8 cellular contexts compared by ENCODE assay signal in genomic region chr18:63823516-63824219, GRCh38. TPM values are rescaled to one million over a fixed set of nuclear protein-coding genes. Genes with fewer than 3 reads are reported as not detected.
DNase-seq lines count a peak whose midpoint lies in the region; ATAC-seq and TF ChIP-seq lines count a peak whose summit lies in the region.
"Had no signal": no experiment of that assay in that cellular context is flagged by ENCODE, and none has a peak within 500 bp of the region (broad histone marks: within the 10 kb centered on the region; RNA-seq: fewer than 3 reads in every experiment).

No MANE protein-coding gene starts in this region.

- H3F3A ChIP-seq in PC-9 (ENCODE audit: insufficient read depth, low read depth) = no peaks in the 10 kb centered on the region
- H3F3A ChIP-seq in smooth muscle cell (ENCODE audit: low read depth) = peaks cover 11% of the 10 kb centered on the region

- H3K4me3 ChIP-seq in PC-9 (no peak overlapping the region), smooth muscle cell (no peak overlapping the region)
- H3K4me3 ChIP-seq: SK-N-MC had no signal

- no peak overlapping the region for H3K9ac ChIP-seq in smooth muscle cell (ENCODE audit: low read depth)

- no TSS peak for BruUV-seq in PC-9 (replicated peaks; lab: Mats Ljungman, UMichigan)

- H3K4me2 ChIP-seq in PC-9 = no peak overlapping the region
- H3K4me2 ChIP-seq in smooth muscle cell = peak overlapping the region; percentile 37

- H4K20me1 ChIP-seq in PC-9 (ENCODE audit: insufficient read depth) = no peaks in the 10 kb centered on the region
- H4K20me1 ChIP-seq in smooth muscle cell (ENCODE audit: low read depth) = no peaks in the 10 kb centered on the region

- no peak for ATAC-seq in HG03280 (IDR thresholded peaks at IDR 0.05; ENCODE audit: unreplicated experiment)
- no peak for ATAC-seq in HG03565 (IDR thresholded peaks at IDR 0.05; ENCODE audit: unreplicated experiment)

- TF ChIP-seq CTCF in GM13977 (IDR thresholded peaks at IDR 0.05; ENCODE audit: extremely low read depth, insufficient read depth, missing control alignments) = peak; percentile 51
- TF ChIP-seq CTCF in PC-9 (conservative IDR thresholded peaks at IDR 0.05) = 0 out of 2 replicates have a peak, but pooled peaks have one; percentile 41
- TF ChIP-seq CTCF in smooth muscle cell (IDR thresholded peaks at IDR 0.05; ENCODE audit: borderline replicate concordance, insufficient read depth, poor library complexity, severe bottlenecking) = peak; percentile 55

- H2AFZ ChIP-seq in PC-9 = no peak overlapping the region
- H2AFZ ChIP-seq in smooth muscle cell (ENCODE audit: low read depth) = peak overlapping the region; percentile 15

- H3K79me2 ChIP-seq in PC-9 (ENCODE audit: low read depth) (no peaks in the 10 kb centered on the region), smooth muscle cell (ENCODE audit: low read depth) (no peaks in the 10 kb centered on the region)

- DNase-seq in GM13977 (ENCODE audit: low spot score) = no peak
- DNase-seq in PC-9 = no peak
- DNase-seq in fibroblast of gingiva (ENCODE audit: low read depth) = peak; percentile 25
- no peak for DNase-seq in smooth muscle cell (lab: John Stamatoyannopoulos, UW; ENCODE audit: unreplicated experiment)
- no peak for DNase-seq in hepatic stellate cell (ENCODE audit: low spot score)

- no peaks in the 10 kb centered on the region; the same call in 1 of the 2 replicates for H3K9me2 ChIP-seq in PC-9 (ENCODE audit: insufficient read depth)

- intact Hi-C loops in PC-9 (cut with micrococcal nuclease; ENCODE audit: unreplicated experiment) = no loop called here

- in situ Hi-C loops in GM13977 (cut with MboI; ENCODE audit: low pct_unique_long_range_greater_than_20kb, low sequenced_read_pairs, unreplicated experiment) = no loop called here

- CTCF ChIA-PET in PC-9 (lab: Charles Lee) = no interaction called here

- WGBS in smooth muscle cell (ENCODE audit: low lambda C conversion rate) = 44% methylated on average over 10 of the region's 10 CpGs

- H3K4me1 ChIP-seq in PC-9 (replicated peaks; ENCODE audit: insufficient read depth) = no peaks in the 10 kb centered on the region
- H3K4me1 ChIP-seq in smooth muscle cell (ENCODE audit: low read depth) = no peaks in the 10 kb centered on the region

- H3K36me3 ChIP-seq in PC-9 (ENCODE audit: low read depth) (no peaks in the 10 kb centered on the region), smooth muscle cell (ENCODE audit: low read depth) (no peaks in the 10 kb centered on the region)

- POLR2A ChIA-PET in PC-9 (lab: Charles Lee; ENCODE audit: unreplicated experiment) = interaction anchor here (0.7 kb wide), 1 partner anchor 347 kb away, joined by 7 read pairs; no protein-coding TSS in a partner anchor

- H3K27me3 ChIP-seq in PC-9 (ENCODE audit: insufficient read depth, low read depth) = no peaks in the 10 kb centered on the region
- no peaks in the 10 kb centered on the region for H3K27me3 ChIP-seq in smooth muscle cell (ENCODE audit: low read depth)

- H3K9me3 ChIP-seq in PC-9 (ENCODE audit: insufficient read depth, low read depth) (no peaks in the 10 kb centered on the region), smooth muscle cell (replicated peaks; ENCODE audit: low read depth) (no peaks in the 10 kb centered on the region)

- H3K27ac ChIP-seq in PC-9 (no peak overlapping the region), smooth muscle cell (ENCODE audit: low read depth) (peak overlapping the region; percentile 28)
- H3K27ac ChIP-seq: SK-N-MC had no signal

RNA-seq across cellular contexts. Expression of gene SERPINB7, which starts 48.5 kb away (rescaled TPM):
- total RNA-seq in PC-9 (2021) (3.0 and 4.2 TPM in 2 replicates), smooth muscle cell (111 and 174 TPM in 2 replicates)
- 18.4 and 30.0 TPM in 2 replicates for polyA plus RNA-seq in smooth muscle cell

Comparison
In these comparisons a context has a peak if more than half of its experiments do, and no peak if none do; other contexts are left out.
1. RNA of gene SERPINB7, which starts 48.5 kb away (total RNA-seq): 111 to 174 TPM in smooth muscle cell; 3.0 to 4.2 TPM in PC-9; every median in the first group is over 10 times any median in the second.
2. Peak in every context shown above with its lines, with median percentiles within 50 percentile points of each other: CTCF ChIP-seq.